26 cellular contexts compared by ENCODE assay signal in the genomic region with DNA sequence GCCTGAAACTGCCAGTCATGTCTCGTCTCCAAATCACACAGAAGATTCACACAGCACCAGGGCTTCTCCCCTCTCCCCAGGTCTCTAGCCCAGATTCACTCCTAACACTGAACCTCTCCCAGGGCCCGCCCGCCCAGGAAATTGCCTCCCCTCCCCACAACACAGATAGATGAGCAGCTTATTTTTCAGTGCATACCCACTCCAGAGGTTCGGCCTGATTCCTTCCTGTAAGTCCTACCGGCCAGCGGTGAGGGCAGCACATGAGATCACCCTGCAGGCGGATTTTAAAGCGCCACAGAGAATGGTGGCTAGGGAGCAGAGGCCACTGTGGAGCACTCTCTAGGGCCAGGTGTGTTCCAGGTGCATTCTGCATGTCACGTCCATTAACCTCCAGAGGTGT.
A peak's percentile ranks its signal among the peaks of the same experiment; 100 is the strongest.
DNase-seq lines count a peak whose midpoint lies in the region; ATAC-seq, FAIRE-seq and TF ChIP-seq lines count a peak whose summit lies in the region.
"Had no signal": no experiment of that assay in that cellular context is flagged by ENCODE, and none has a peak within 500 bp of the region (broad histone marks: within the 10 kb centered on the region; RNA-seq: fewer than 3 reads in every experiment).

No MANE protein-coding gene starts in this region.

- POLR2A ChIA-PET in IMR-90 (lab: Charles Lee; ENCODE audit: unreplicated experiment), result interaction anchor here (0.7 to 1.4 kb wide), 3 partner anchors 86 to 317 kb away, joined by 3 to 5 read pairs (median 4); partner anchors contain the start of gene FOXF1

- no TSS peak for BruUV-seq in IMR-90 (replicated peaks; lab: Mats Ljungman, UMichigan)

- H2AFZ ChIP-seq in IMR-90 (replicated peaks; ENCODE audit: low read length, poor library complexity), result peak overlapping the region; percentile 80

- H3K4me1 ChIP-seq in IMR-90 (ENCODE audit: control insufficient read depth, insufficient read depth, low read length), result peaks cover 15% of the 10 kb centered on the region
- peaks cover 0 to 49% (median 41%) of the 10 kb centered on the region in 4 donors for H3K4me1 ChIP-seq in esophagus muscularis mucosa
- peaks cover 0 to 9% (median 0%) of the 10 kb centered on the region in 4 donors for H3K4me1 ChIP-seq in stomach
- no peaks in the 10 kb centered on the region for H3K4me1 ChIP-seq in ovary (ENCODE audit: insufficient read depth)
- H3K4me1 ChIP-seq: BE2C, body of pancreas had no signal

- TF ChIP-seq POLR2A in IMR-90 (IDR thresholded peaks at IDR 0.05; ENCODE audit: low read depth, low read length) (peak; percentile 9; the same call in 1 of the 2 replicates), esophagus muscularis mucosa (IDR thresholded peaks at IDR 0.05; ENCODE audit: low read depth) (no peak), stomach (IDR thresholded peaks at IDR 0.05) (no peak), H54 (IDR thresholded peaks at IDR 0.05; ENCODE audit: low read depth, low read length) (no peak), ovary (IDR thresholded peaks at IDR 0.05) (no peak)

- H3K4ac ChIP-seq in IMR-90 (ENCODE audit: low read depth, low read length), result peak overlapping the region; percentile 69

- peak overlapping the region; percentile 49 for H2BK20ac ChIP-seq in IMR-90 (ENCODE audit: low read depth, low read length)

- H2BK120ac ChIP-seq in IMR-90 (ENCODE audit: low read depth, low read length), result peak overlapping the region; percentile 67

- peak overlapping the region; percentile 12 for H3K23ac ChIP-seq in IMR-90 (ENCODE audit: low read depth, low read length)

- peak overlapping the region; percentile 67 for H3K18ac ChIP-seq in IMR-90 (ENCODE audit: low read depth, low read length)

- H3K4me2 ChIP-seq in IMR-90 (ENCODE audit: low read depth, low read length), result peak overlapping the region; percentile 84

- WGBS in IMR-90 (ENCODE audit: extremely low coverage in 2 of 2, insufficient read length in 1 of 2), 2 experiments, result 100% methylated on average over 1 of the region's 9 CpGs; no CpG with 5 or more reads in 1 of the 2 experiments
- WGBS in esophagus muscularis mucosa, result 35% methylated on average over 9 of the region's 9 CpGs
- 53 to 70% (median 55%) methylated on average over 8 to 9 of the region's 9 CpGs for WGBS in stomach, 5 donors
- WGBS in ovary, 3 donors, result 64 to 86% (median 70%) methylated on average over 9 of the region's 9 CpGs

- in situ Hi-C loops in IMR-90 (cut with MboI; ENCODE audit: low sequenced_read_pairs), result no loop called here

- H2BK5ac ChIP-seq in IMR-90 (ENCODE audit: low read depth, low read length, poor library complexity, severe bottlenecking), result peak overlapping the region; percentile 70

- no peak for FAIRE-seq in H54 (lab: Jason Lieb, UNC)
- FAIRE-seq: GM18507 had no signal

- peaks cover 0 to 3% of the 10 kb centered on the region in 2 experiments; a peak in 1 of 4 replicates for H3K79me1 ChIP-seq in IMR-90 (ENCODE audit: low read depth in 1 of 2, low read length in 2 of 2)

- peak overlapping the region; percentile 43 for H2AK9ac ChIP-seq in IMR-90 (replicated peaks; ENCODE audit: low read depth, low read length, poor library complexity)

- H3K56ac ChIP-seq in IMR-90 (ENCODE audit: extremely low read depth, insufficient read depth, low read length), result 0 out of 2 replicates have a peak overlapping the region, but pooled peaks have one; percentile 44

- H3K4me3 ChIP-seq in IMR-90 (ENCODE audit: insufficient read depth, low read depth, low read length) (no peak overlapping the region), esophagus muscularis mucosa (peak overlapping the region; percentile 39 to 55 (median 44)), stomach (peak overlapping the region in 1 of 4 donors; percentile 27), ovary (no peak overlapping the region)
- H3K4me3 ChIP-seq: body of pancreas, skin epidermis had no signal

- H3K14ac ChIP-seq in IMR-90 (replicated peaks; ENCODE audit: low read depth, low read length), result peak overlapping the region; percentile 89

- H4K8ac ChIP-seq in IMR-90 (ENCODE audit: low read depth in 2 of 2, low read length in 2 of 2), result peak overlapping the region; percentile 44 to 74

- no peak for TF ChIP-seq CTCF in IMR-90 (conservative IDR thresholded peaks at IDR 0.05; ENCODE audit: low read depth, low read length)
- TF ChIP-seq CTCF in esophagus muscularis mucosa (IDR thresholded peaks at IDR 0.05), result peak in 1 of 3 experiments; percentile 20
- no peak for TF ChIP-seq CTCF in stomach (IDR thresholded peaks at IDR 0.05)
- no peak for TF ChIP-seq CTCF in ovary (IDR thresholded peaks at IDR 0.05)

- no peaks in the 10 kb centered on the region for H3K27me3 ChIP-seq in IMR-90 (ENCODE audit: control insufficient read depth, insufficient read depth, low read length)
- H3K27me3 ChIP-seq in esophagus muscularis mucosa, result peaks cover 0 to 15% (median 0%) of the 10 kb centered on the region in 4 donors
- H3K27me3 ChIP-seq in stomach, result peaks cover 0 to 57% (median 10%) of the 10 kb centered on the region in 3 donors
- H3K27me3 ChIP-seq in ovary, result no peaks in the 10 kb centered on the region
- H3K27me3 ChIP-seq: body of pancreas had no signal

- H3K9me3 ChIP-seq in IMR-90 (ENCODE audit: control insufficient read depth, insufficient read depth, low read length) (no peaks in the 10 kb centered on the region), esophagus muscularis mucosa (no peaks in the 10 kb centered on the region), stomach (no peaks in the 10 kb centered on the region), ovary (no peaks in the 10 kb centered on the region)
- H3K9me3 ChIP-seq: BE2C had no signal

- H3K9me1 ChIP-seq in IMR-90 (ENCODE audit: insufficient read depth, low read length), result no peaks in the 10 kb centered on the region

- peak overlapping the region; percentile 38 for H4K5ac ChIP-seq in IMR-90 (ENCODE audit: low read depth, low read length)

- no peak for TF ChIP-seq RAD21 in IMR-90 (IDR thresholded peaks at IDR 0.05; ENCODE audit: low read length)

- H3K36me3 ChIP-seq in IMR-90 (ENCODE audit: control insufficient read depth, insufficient read depth, low read length) (no peaks in the 10 kb centered on the region), esophagus muscularis mucosa (no peaks in the 10 kb centered on the region), stomach (no peaks in the 10 kb centered on the region), ovary (no peaks in the 10 kb centered on the region)
- H3K36me3 ChIP-seq: BE2C had no signal

- peak overlapping the region; percentile 38 for H3K9ac ChIP-seq in IMR-90 (ENCODE audit: low read depth, low read length)

- H3K27ac ChIP-seq in IMR-90 (ENCODE audit: insufficient read depth, low read length) (peak overlapping the region; percentile 64), esophagus muscularis mucosa (replicated peaks in 1 of 4) (peak overlapping the region; percentile 79 to 94 (median 90)), stomach (peak overlapping the region; percentile 76 to 87 (median 82)), ovary (no peak overlapping the region)
- H3K27ac ChIP-seq: body of pancreas, skin epidermis had no signal

- CTCF ChIA-PET in IMR-90 (lab: Yijun Ruan, JAX), result interaction anchor here (0.6 kb wide), 1 partner anchor 29 kb away, joined by 3 read pairs; no protein-coding TSS in a partner anchor

- peak; percentile 41 for ATAC-seq in IMR-90 (ENCODE audit: low read depth)
- ATAC-seq: body of pancreas; left colon; naive thymus-derived CD8-positive, alpha-beta T cell had no signal

- H4K20me1 ChIP-seq in IMR-90 (ENCODE audit: insufficient read depth, low read length), result no peaks in the 10 kb centered on the region

- peak overlapping the region; percentile 84 for H2AK5ac ChIP-seq in IMR-90 (ENCODE audit: low read depth, low read length)

- DNase-seq in IMR-90 (peak; percentile 37), esophagus muscularis mucosa (ENCODE audit: extremely low spot score) (no peak), mesenteric fat pad (ENCODE audit: low spot score) (peak; percentile 60), stomach (no peak), H54 (ENCODE audit: insufficient read length, low spot score) (no peak), NCI-H2029 treated with DMSO at 0.1 percent for 48 hours (lab: John Stamatoyannopoulos, UW) (no peak), SHP77 (lab: John Stamatoyannopoulos, UW) (no peak), ovary (no peak)
- DNase-seq: ACHN; activated CD4-positive, alpha-beta memory T cell treated with anti-CD3 and anti-CD28 coated beads for 36 hours; activated CD4-positive, CD25-positive, alpha-beta regulatory T cell treated with anti-CD3 and anti-CD28 coated beads, Interleukin-2, amount 50 U/mL, for 72 hours; activated CD8-positive, alpha-beta memory T cell treated with anti-CD3 and anti-CD28 coated beads, Interleukin-2, amount 50 U/mL, for 4 hours; activated naive CD4-positive, alpha-beta T cell treated with anti-CD3 and anti-CD28 coated beads, Interleukin-2, amount 50 U/mL, for 16 hours; BE2C; body of pancreas; CD8-positive, alpha-beta memory T cell; immature natural killer cell; left colon; naive thymus-derived CD8-positive, alpha-beta T cell; NCI-H1436; NCI-H226; NCI-H526 treated with DMSO at 0.1 percent for 48 hours; NK-92 treated with Interleukin-12 subunit alpha and Interleukin-12 subunit beta, amount 100 ng/mL, for 24 hours; nucleus accumbens had no signal

- dilution Hi-C loops in IMR-90 (cut with HindIII; ENCODE audit: low sequenced_read_pairs, unreplicated experiment), result no loop called here

- intact Hi-C loops in IMR-90 (cut with micrococcal nuclease), result no loop called here
- intact Hi-C loops in esophagus muscularis mucosa (cut with DNase I), result no loop called here
- intact Hi-C loops in stomach (cut with DNase I; ENCODE audit: low total_unique reads), result no loop called here
- intact Hi-C loops in ovary (cut with DNase I), result no loop called here

- H2BK15ac ChIP-seq in IMR-90 (ENCODE audit: low read depth, low read length), result peak overlapping the region; percentile 22; the same call in 1 of the 3 replicates

- TF ChIP-seq EP300 in esophagus muscularis mucosa (IDR thresholded peaks at IDR 0.05) (no peak), stomach (IDR thresholded peaks at IDR 0.05) (no peak), ovary (IDR thresholded peaks at IDR 0.05) (no peak)

- peak overlapping the region; percentile 40 for H4K91ac ChIP-seq in IMR-90 (ENCODE audit: insufficient read depth, low read depth, low read length)

TF ChIP-seq in IMR-90, 13 proteins besides CTCF, POLR2A, EP300 and RAD21:
- TF ChIP-seq, protein P1, sequence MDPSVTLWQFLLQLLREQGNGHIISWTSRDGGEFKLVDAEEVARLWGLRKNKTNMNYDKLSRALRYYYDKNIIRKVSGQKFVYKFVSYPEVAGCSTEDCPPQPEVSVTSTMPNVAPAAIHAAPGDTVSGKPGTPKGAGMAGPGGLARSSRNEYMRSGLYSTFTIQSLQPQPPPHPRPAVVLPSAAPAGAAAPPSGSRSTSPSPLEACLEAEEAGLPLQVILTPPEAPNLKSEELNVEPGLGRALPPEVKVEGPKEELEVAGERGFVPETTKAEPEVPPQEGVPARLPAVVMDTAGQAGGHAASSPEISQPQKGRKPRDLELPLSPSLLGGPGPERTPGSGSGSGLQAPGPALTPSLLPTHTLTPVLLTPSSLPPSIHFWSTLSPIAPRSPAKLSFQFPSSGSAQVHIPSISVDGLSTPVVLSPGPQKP (IDR thresholded peaks at IDR 0.05; ENCODE audit: borderline replicate concordance, low read depth, low read length), result no peak
- no peak for TF ChIP-seq MXI1 (IDR thresholded peaks at IDR 0.05; ENCODE audit: borderline replicate concordance, low read depth, low read length)
- no peak for TF ChIP-seq MAFK (IDR thresholded peaks at IDR 0.05; ENCODE audit: low read depth, low read length)
TF ChIP-seq in IMR-90: peak in this region for 0.

Comparison
In these comparisons a context has a peak if more than half of its experiments do, and no peak if none do; other contexts are left out.
1. DNase-seq: peak in IMR-90 (single experiment) and mesenteric fat pad (single experiment); none in esophagus muscularis mucosa (single experiment), stomach (single experiment), H54 (single experiment), NCI-H2029 treated with DMSO at 0.1 percent for 48 hours (single experiment), SHP77 (0 of 2) and ovary (0 of 5).
2. H3K27ac ChIP-seq: peak in IMR-90 (single experiment), esophagus muscularis mucosa (4 of 4) and stomach (5 of 5); none in ovary (0 of 2).
3. H3K4me3 ChIP-seq: peak in esophagus muscularis mucosa (4 of 4); none in IMR-90 (single experiment) and ovary (single experiment).